ENCODE assay signal across 1 cellular context in the genomic region with DNA sequence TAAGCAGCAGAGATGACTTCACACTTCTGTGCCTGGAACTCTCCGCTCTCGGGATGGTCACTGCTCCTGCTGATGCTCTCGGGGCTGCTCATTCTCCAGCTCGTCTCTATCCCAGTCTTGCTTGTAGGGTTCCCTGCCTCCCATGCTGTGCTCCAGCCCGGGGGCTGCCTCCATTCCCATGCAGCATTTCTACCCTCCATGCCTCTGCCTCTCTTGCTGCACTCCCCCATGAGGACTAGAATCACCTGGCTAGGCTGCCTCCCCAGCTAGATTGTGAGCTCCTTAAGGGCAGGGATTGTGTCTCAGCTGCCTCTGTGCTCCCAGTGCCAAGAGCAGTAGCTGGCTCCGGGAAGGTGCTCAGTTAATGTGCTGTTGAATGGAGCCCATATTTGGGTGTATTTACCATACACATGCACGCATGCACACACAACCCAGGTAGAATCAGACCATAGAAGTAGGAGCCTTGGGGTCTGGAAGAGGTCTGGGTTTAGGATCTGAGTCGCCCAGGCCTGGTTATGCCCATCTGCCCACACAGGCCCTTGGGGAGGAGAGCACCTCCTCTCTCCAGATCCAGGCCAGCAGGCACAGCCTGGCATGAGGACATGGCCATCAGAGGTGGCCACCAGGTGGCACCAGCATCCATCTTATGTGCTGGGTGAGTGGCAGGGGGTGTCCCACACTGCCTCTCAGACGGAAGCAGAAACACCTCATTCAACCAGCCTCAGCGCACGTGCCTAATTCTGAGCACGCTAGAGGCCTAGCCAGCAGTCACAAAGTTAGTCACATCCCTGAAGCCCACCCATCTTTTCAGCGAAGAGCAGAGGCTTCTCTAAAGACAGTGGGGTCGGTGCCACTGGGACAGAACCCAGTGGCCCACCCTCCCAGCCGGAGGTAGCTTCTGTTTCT.
TF ChIP-seq lines count a peak whose summit lies in the region.

No MANE protein-coding gene starts in this region.

TF ChIP-seq in HepG2, 621 proteins besides CTCF, POLR2A, EP300 and RAD21 (continues in another document):
- TF ChIP-seq ZNF614 (CRISPR knock-in tag; IDR thresholded peaks at IDR 0.05; ENCODE audit: borderline replicate concordance) (no peak), HDAC1 (CRISPR knock-in tag; IDR thresholded peaks at IDR 0.05) (no peak), SETDB1 (CRISPR knock-in tag; IDR thresholded peaks at IDR 0.05; ENCODE audit: borderline replicate concordance) (no peak), NFIB (CRISPR knock-in tag; IDR thresholded peaks at IDR 0.05; ENCODE audit: borderline replicate concordance) (no peak), SRSF1 (optimal IDR thresholded peaks at IDR 0.05; ENCODE audit: low read depth, low read length) (no peak), RXRB (CRISPR knock-in tag; IDR thresholded peaks at IDR 0.05; ENCODE audit: borderline replicate concordance) (0 out of 2 replicates have a peak, but pooled peaks have one; percentile 23), KAT8 (CRISPR knock-in tag; IDR thresholded peaks at IDR 0.05) (no peak), ZEB1 (IDR thresholded peaks at IDR 0.05; ENCODE audit: insufficient replicate concordance, low read depth) (no peak), ZNF317 (CRISPR knock-in tag; IDR thresholded peaks at IDR 0.05) (no peak), SMC3 (IDR thresholded peaks at IDR 0.05; ENCODE audit: low read length) (peak; percentile 75), ZNF615 (CRISPR knock-in tag; IDR thresholded peaks at IDR 0.05; ENCODE audit: borderline replicate concordance) (no peak), AGO1 (IDR thresholded peaks at IDR 0.05; ENCODE audit: low read depth, low read length, poor library complexity, severe bottlenecking) (no peak), ZNF678 (CRISPR knock-in tag; IDR thresholded peaks at IDR 0.05) (no peak), NFE2L2 (IDR thresholded peaks at IDR 0.05; ENCODE audit: low read length) (no peak), YY1 (IDR thresholded peaks at IDR 0.05; ENCODE audit: insufficient read depth, insufficient replicate concordance, low read depth, low read length) (peak; percentile 45), ZNF251 (CRISPR knock-in tag; IDR thresholded peaks at IDR 0.05) (no peak), ZNF616 (CRISPR knock-in tag; IDR thresholded peaks at IDR 0.05; ENCODE audit: low read depth) (no peak)
- TF ChIP-seq, protein P1, sequence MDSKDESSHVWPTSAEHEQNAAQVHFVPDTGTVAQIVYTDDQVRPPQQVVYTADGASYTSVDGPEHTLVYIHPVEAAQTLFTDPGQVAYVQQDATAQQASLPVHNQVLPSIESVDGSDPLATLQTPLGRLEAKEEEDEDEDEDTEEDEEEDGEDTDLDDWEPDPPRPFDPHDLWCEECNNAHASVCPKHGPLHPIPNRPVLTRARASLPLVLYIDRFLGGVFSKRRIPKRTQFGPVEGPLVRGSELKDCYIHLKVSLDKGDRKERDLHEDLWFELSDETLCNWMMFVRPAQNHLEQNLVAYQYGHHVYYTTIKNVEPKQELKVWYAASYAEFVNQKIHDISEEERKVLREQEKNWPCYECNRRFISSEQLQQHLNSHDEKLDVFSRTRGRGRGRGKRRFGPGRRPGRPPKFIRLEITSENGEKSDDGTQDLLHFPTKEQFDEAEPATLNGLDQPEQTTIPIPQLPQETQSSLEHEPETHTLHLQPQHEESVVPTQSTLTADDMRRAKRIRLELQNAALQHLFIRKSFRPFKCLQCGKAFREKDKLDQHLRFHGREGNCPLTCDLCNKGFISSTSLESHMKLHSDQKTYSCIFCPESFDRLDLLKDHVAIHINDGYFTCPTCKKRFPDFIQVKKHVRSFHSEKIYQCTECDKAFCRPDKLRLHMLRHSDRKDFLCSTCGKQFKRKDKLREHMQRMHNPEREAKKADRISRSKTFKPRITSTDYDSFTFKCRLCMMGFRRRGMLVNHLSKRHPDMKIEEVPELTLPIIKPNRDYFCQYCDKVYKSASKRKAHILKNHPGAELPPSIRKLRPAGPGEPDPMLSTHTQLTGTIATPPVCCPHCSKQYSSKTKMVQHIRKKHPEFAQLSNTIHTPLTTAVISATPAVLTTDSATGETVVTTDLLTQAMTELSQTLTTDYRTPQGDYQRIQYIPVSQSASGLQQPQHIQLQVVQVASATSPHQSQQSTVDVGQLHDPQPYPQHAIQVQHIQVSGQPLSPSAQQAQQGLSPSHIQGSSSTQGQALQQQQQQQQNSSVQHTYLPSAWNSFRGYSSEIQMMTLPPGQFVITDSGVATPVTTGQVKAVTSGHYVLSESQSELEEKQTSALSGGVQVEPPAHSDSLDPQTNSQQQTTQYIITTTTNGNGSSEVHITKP (CRISPR knock-in tag; IDR thresholded peaks at IDR 0.05; ENCODE audit: low read depth), result no peak
- TF ChIP-seq, protein P2, sequence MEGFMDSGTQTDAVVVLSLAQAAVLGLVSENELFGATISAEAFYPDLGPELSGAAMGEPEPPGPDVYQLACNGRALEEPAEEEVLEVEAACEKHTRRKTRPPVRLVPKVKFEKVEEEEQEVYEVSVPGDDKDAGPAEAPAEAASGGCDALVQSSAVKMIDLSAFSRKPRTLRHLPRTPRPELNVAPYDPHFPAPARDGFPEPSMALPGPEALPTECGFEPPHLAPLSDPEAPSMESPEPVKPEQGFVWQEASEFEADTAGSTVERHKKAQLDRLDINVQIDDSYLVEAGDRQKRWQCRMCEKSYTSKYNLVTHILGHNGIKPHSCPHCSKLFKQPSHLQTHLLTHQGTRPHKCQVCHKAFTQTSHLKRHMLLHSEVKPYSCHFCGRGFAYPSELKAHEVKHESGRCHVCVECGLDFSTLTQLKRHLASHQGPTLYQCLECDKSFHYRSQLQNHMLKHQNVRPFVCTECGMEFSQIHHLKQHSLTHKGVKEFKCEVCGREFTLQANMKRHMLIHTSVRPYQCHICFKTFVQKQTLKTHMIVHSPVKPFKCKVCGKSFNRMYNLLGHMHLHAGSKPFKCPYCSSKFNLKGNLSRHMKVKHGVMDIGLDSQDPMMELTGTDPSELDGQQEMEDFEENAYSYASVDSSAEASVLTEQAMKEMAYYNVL (CRISPR knock-in tag; IDR thresholded peaks at IDR 0.05; ENCODE audit: borderline replicate concordance), result no peak
- TF ChIP-seq, protein P3, sequence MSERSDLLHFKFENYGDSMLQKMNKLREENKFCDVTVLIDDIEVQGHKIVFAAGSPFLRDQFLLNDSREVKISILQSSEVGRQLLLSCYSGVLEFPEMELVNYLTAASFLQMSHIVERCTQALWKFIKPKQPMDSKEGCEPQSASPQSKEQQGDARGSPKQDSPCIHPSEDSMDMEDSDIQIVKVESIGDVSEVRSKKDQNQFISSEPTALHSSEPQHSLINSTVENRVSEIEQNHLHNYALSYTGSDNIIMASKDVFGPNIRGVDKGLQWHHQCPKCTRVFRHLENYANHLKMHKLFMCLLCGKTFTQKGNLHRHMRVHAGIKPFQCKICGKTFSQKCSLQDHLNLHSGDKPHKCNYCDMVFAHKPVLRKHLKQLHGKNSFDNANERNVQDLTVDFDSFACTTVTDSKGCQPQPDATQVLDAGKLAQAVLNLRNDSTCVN (CRISPR knock-in tag; IDR thresholded peaks at IDR 0.05; ENCODE audit: borderline replicate concordance), result peak; percentile 36; the same call in 1 of the 2 replicates
- TF ChIP-seq, protein P4, sequence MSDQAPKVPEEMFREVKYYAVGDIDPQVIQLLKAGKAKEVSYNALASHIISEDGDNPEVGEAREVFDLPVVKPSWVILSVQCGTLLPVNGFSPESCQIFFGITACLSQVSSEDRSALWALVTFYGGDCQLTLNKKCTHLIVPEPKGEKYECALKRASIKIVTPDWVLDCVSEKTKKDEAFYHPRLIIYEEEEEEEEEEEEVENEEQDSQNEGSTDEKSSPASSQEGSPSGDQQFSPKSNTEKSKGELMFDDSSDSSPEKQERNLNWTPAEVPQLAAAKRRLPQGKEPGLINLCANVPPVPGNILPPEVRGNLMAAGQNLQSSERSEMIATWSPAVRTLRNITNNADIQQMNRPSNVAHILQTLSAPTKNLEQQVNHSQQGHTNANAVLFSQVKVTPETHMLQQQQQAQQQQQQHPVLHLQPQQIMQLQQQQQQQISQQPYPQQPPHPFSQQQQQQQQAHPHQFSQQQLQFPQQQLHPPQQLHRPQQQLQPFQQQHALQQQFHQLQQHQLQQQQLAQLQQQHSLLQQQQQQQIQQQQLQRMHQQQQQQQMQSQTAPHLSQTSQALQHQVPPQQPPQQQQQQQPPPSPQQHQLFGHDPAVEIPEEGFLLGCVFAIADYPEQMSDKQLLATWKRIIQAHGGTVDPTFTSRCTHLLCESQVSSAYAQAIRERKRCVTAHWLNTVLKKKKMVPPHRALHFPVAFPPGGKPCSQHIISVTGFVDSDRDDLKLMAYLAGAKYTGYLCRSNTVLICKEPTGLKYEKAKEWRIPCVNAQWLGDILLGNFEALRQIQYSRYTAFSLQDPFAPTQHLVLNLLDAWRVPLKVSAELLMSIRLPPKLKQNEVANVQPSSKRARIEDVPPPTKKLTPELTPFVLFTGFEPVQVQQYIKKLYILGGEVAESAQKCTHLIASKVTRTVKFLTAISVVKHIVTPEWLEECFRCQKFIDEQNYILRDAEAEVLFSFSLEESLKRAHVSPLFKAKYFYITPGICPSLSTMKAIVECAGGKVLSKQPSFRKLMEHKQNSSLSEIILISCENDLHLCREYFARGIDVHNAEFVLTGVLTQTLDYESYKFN (CRISPR knock-in tag; conservative IDR thresholded peaks at IDR 0.05), result no peak
- TF ChIP-seq, protein P5, sequence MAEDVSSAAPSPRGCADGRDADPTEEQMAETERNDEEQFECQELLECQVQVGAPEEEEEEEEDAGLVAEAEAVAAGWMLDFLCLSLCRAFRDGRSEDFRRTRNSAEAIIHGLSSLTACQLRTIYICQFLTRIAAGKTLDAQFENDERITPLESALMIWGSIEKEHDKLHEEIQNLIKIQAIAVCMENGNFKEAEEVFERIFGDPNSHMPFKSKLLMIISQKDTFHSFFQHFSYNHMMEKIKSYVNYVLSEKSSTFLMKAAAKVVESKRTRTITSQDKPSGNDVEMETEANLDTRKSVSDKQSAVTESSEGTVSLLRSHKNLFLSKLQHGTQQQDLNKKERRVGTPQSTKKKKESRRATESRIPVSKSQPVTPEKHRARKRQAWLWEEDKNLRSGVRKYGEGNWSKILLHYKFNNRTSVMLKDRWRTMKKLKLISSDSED (CRISPR knock-in tag; IDR thresholded peaks at IDR 0.05), result no peak
- TF ChIP-seq, protein P6, sequence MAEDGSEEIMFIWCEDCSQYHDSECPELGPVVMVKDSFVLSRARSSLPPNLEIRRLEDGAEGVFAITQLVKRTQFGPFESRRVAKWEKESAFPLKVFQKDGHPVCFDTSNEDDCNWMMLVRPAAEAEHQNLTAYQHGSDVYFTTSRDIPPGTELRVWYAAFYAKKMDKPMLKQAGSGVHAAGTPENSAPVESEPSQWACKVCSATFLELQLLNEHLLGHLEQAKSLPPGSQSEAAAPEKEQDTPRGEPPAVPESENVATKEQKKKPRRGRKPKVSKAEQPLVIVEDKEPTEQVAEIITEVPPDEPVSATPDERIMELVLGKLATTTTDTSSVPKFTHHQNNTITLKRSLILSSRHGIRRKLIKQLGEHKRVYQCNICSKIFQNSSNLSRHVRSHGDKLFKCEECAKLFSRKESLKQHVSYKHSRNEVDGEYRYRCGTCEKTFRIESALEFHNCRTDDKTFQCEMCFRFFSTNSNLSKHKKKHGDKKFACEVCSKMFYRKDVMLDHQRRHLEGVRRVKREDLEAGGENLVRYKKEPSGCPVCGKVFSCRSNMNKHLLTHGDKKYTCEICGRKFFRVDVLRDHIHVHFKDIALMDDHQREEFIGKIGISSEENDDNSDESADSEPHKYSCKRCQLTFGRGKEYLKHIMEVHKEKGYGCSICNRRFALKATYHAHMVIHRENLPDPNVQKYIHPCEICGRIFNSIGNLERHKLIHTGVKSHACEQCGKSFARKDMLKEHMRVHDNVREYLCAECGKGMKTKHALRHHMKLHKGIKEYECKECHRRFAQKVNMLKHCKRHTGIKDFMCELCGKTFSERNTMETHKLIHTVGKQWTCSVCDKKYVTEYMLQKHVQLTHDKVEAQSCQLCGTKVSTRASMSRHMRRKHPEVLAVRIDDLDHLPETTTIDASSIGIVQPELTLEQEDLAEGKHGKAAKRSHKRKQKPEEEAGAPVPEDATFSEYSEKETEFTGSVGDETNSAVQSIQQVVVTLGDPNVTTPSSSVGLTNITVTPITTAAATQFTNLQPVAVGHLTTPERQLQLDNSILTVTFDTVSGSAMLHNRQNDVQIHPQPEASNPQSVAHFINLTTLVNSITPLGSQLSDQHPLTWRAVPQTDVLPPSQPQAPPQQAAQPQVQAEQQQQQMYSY (CRISPR knock-in tag; IDR thresholded peaks at IDR 0.05), result no peak
- TF ChIP-seq, protein P7, sequence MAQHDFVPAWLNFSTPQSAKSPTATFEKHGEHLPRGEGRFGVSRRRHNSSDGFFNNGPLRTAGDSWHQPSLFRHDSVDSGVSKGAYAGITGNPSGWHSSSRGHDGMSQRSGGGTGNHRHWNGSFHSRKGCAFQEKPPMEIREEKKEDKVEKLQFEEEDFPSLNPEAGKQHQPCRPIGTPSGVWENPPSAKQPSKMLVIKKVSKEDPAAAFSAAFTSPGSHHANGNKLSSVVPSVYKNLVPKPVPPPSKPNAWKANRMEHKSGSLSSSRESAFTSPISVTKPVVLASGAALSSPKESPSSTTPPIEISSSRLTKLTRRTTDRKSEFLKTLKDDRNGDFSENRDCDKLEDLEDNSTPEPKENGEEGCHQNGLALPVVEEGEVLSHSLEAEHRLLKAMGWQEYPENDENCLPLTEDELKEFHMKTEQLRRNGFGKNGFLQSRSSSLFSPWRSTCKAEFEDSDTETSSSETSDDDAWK (CRISPR knock-in tag; IDR thresholded peaks at IDR 0.05), result no peak
- TF ChIP-seq, protein P8, sequence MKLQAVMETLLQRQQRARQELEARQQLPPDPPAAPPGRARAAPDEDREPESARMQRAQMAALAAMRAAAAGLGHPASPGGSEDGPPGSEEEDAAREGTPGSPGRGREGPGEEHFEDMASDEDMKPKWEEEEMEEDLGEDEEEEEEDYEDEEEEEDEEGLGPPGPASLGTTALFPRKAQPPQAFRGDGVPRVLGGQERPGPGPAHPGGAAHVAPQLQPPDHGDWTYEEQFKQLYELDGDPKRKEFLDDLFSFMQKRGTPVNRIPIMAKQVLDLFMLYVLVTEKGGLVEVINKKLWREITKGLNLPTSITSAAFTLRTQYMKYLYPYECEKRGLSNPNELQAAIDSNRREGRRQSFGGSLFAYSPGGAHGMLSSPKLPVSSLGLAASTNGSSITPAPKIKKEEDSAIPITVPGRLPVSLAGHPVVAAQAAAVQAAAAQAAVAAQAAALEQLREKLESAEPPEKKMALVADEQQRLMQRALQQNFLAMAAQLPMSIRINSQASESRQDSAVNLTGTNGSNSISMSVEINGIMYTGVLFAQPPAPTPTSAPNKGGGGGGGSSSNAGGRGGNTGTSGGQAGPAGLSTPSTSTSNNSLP (IDR thresholded peaks at IDR 0.05; ENCODE audit: low read depth, low read length), result no peak
